ENCODE assay signal across 1 cellular context in genomic region chr17:81115219-81115618, GRCh38.
TF ChIP-seq lines count a peak whose summit lies in the region.

No MANE protein-coding gene starts in this region.

TF ChIP-seq in K562, 482 proteins besides CTCF, POLR2A, EP300 and RAD21:
- TF ChIP-seq HNRNPL (IDR thresholded peaks at IDR 0.05; ENCODE audit: low read depth, low read length) (0 out of 2 replicates have a peak, but pooled peaks have one; percentile 22), MLX (CRISPR knock-in tag; conservative IDR thresholded peaks at IDR 0.05) (no peak), HBP1 (CRISPR knock-in tag; IDR thresholded peaks at IDR 0.05) (no peak), ETS2 (tag; IDR thresholded peaks at IDR 0.05; ENCODE audit: borderline replicate concordance, poor library complexity, severe bottlenecking) (no peak)
